In the genomic region with DNA sequence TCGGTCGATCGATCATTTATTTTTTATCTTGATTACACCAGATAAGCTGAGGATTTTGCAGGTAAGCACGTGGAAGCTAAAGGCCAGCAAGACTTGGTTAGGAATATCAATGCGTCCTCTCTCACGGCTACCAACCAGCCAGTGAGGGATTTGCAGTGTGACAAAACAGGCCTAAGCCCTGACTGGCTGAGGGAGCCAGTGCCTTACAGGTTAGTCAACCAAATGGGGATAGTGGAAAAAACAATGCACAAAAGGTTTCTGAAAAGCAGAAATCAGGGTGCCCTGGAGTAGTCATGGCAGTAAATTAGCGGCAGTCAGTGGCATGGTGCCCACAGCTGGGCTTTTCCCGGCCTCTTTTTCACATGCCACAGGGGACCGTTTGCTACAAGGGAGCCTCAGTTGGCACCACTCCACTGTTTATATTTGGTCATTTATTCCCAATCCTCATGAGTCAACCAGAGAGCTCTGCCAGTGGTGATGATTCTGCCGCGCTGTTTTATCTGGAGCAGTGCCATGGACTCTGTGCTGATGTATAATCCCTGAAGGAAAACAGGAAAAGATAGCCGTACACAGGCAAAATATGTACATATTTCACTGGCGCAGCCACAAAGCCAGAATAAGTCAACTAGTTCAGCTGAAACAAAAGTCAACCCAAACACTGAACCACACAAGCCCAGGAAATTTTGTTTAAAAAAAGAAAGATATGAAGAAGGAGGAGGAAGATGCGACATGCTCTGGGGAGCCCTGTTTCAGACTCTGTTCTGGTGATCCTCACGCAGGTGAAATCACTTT, we compare ENCODE assay signal across 1 cellular context.
TF ChIP-seq lines count a peak whose summit lies in the region.

No MANE protein-coding gene starts in this region.

TF ChIP-seq in HEK293, 187 proteins besides CTCF, POLR2A, EP300 and RAD21 (continued from another document and continues in another):
- TF ChIP-seq, protein P1, sequence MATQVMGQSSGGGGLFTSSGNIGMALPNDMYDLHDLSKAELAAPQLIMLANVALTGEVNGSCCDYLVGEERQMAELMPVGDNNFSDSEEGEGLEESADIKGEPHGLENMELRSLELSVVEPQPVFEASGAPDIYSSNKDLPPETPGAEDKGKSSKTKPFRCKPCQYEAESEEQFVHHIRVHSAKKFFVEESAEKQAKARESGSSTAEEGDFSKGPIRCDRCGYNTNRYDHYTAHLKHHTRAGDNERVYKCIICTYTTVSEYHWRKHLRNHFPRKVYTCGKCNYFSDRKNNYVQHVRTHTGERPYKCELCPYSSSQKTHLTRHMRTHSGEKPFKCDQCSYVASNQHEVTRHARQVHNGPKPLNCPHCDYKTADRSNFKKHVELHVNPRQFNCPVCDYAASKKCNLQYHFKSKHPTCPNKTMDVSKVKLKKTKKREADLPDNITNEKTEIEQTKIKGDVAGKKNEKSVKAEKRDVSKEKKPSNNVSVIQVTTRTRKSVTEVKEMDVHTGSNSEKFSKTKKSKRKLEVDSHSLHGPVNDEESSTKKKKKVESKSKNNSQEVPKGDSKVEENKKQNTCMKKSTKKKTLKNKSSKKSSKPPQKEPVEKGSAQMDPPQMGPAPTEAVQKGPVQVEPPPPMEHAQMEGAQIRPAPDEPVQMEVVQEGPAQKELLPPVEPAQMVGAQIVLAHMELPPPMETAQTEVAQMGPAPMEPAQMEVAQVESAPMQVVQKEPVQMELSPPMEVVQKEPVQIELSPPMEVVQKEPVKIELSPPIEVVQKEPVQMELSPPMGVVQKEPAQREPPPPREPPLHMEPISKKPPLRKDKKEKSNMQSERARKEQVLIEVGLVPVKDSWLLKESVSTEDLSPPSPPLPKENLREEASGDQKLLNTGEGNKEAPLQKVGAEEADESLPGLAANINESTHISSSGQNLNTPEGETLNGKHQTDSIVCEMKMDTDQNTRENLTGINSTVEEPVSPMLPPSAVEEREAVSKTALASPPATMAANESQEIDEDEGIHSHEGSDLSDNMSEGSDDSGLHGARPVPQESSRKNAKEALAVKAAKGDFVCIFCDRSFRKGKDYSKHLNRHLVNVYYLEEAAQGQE (tag by site-specific recombination; IDR thresholded peaks at IDR 0.05), result peak; percentile 60; the same call in 1 of the 2 replicates
- no peak for TF ChIP-seq ZFP41 (tag by site-specific recombination; IDR thresholded peaks at IDR 0.05; ENCODE audit: borderline replicate concordance)
- TF ChIP-seq ZNF184 (tag by site-specific recombination; IDR thresholded peaks at IDR 0.05), result peak; percentile 97
- TF ChIP-seq HOXC10 (CRISPR knock-in tag; IDR thresholded peaks at IDR 0.05), result no peak
- no peak for TF ChIP-seq ZNF704 (tag by site-specific recombination; IDR thresholded peaks at IDR 0.05)
- TF ChIP-seq ZNF214 (tag by site-specific recombination; IDR thresholded peaks at IDR 0.05; ENCODE audit: borderline replicate concordance), result 0 out of 2 replicates have a peak, but pooled peaks have one; percentile 57
- TF ChIP-seq SALL2 (tag by site-specific recombination; IDR thresholded peaks at IDR 0.05; ENCODE audit: borderline replicate concordance), result no peak
- peak; percentile 88 for TF ChIP-seq ZNF501 (tag by site-specific recombination; IDR thresholded peaks at IDR 0.05)
- TF ChIP-seq ZBTB44 (tag by site-specific recombination; IDR thresholded peaks at IDR 0.05), result peak; percentile 97
- TF ChIP-seq TRIM28 (IDR thresholded peaks at IDR 0.05; ENCODE audit: borderline replicate concordance, low read length), result no peak; the same call in 1 of the 2 replicates
- peak; percentile 91 for TF ChIP-seq ZIC2 (tag by site-specific recombination; IDR thresholded peaks at IDR 0.05)
- peak; percentile 68 for TF ChIP-seq ZNF2 (tag by site-specific recombination; IDR thresholded peaks at IDR 0.05)
- TF ChIP-seq ZSCAN23 (tag by site-specific recombination; IDR thresholded peaks at IDR 0.05), result peak; percentile 98
- peak; percentile 99 for TF ChIP-seq ZXDB (tag by site-specific recombination; IDR thresholded peaks at IDR 0.05)
- TF ChIP-seq ZNF121 (tag by site-specific recombination; IDR thresholded peaks at IDR 0.05), result no peak
- peak; percentile 82 for TF ChIP-seq SCRT1 (tag by site-specific recombination; IDR thresholded peaks at IDR 0.05; ENCODE audit: borderline replicate concordance)
- TF ChIP-seq OVOL3 (tag by site-specific recombination; IDR thresholded peaks at IDR 0.05), result peak; percentile 97
- TF ChIP-seq, protein P2, sequence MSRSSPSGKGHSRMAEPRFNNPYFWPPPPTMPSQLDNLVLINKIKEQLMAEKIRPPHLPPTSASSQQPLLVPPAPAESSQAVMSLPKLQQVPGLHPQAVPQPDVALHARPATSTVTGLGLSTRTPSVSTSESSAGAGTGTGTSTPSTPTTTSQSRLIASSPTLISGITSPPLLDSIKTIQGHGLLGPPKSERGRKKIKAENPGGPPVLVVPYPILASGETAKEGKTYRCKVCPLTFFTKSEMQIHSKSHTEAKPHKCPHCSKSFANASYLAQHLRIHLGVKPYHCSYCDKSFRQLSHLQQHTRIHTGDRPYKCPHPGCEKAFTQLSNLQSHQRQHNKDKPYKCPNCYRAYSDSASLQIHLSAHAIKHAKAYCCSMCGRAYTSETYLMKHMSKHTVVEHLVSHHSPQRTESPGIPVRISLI (tag by site-specific recombination; IDR thresholded peaks at IDR 0.05), result no peak; the same call in 1 of the 2 replicates
- TF ChIP-seq ZNF660 (tag by site-specific recombination; IDR thresholded peaks at IDR 0.05), result peak; percentile 99
- TF ChIP-seq ZNF292 (tag by site-specific recombination; IDR thresholded peaks at IDR 0.05; ENCODE audit: borderline replicate concordance, low read depth), result no peak
- 0 out of 2 replicates have a peak, but pooled peaks have one; percentile 73 for TF ChIP-seq ZNF792 (tag by site-specific recombination; IDR thresholded peaks at IDR 0.05)
- peak; percentile 90 for TF ChIP-seq ZNF366 (tag by site-specific recombination; conservative IDR thresholded peaks at IDR 0.05)
- no peak for TF ChIP-seq ELK4 (IDR thresholded peaks at IDR 0.05; ENCODE audit: borderline replicate concordance, low read depth, low read length)
- peak; percentile 83 for TF ChIP-seq KLF8 (tag by site-specific recombination; IDR thresholded peaks at IDR 0.05)
- TF ChIP-seq GLI2 (tag by site-specific recombination; IDR thresholded peaks at IDR 0.05; ENCODE audit: borderline replicate concordance, low read depth), result peak; percentile 94
- peak; percentile 88 for TF ChIP-seq SCRT2 (tag by site-specific recombination; IDR thresholded peaks at IDR 0.05)
- no peak for TF ChIP-seq ZNF350 (tag by site-specific recombination; IDR thresholded peaks at IDR 0.05)
- no peak for TF ChIP-seq ZNF473 (tag by site-specific recombination; IDR thresholded peaks at IDR 0.05)
- 0 out of 2 replicates have a peak, but pooled peaks have one; percentile 30 for TF ChIP-seq YY1 (tag by site-specific recombination; IDR thresholded peaks at IDR 0.05)
- TF ChIP-seq FEZF1 (tag by site-specific recombination; IDR thresholded peaks at IDR 0.05), result peak; percentile 100
- peak; percentile 99 for TF ChIP-seq ZNF843 (tag by site-specific recombination; IDR thresholded peaks at IDR 0.05)
- TF ChIP-seq ZNF830 (tag by site-specific recombination; IDR thresholded peaks at IDR 0.05; ENCODE audit: low read depth), result no peak
- TF ChIP-seq ZNF140 (tag by site-specific recombination; IDR thresholded peaks at IDR 0.05), result no peak
- no peak for TF ChIP-seq ZNF157 (tag by site-specific recombination; IDR thresholded peaks at IDR 0.05)
- TF ChIP-seq ZNF747 (tag by site-specific recombination; IDR thresholded peaks at IDR 0.05), result no peak
- TF ChIP-seq ZNF768 (tag by site-specific recombination; IDR thresholded peaks at IDR 0.05), result peak; percentile 88
- peak; percentile 18; the same call in 1 of the 2 replicates for TF ChIP-seq ZBTB10 (tag by site-specific recombination; IDR thresholded peaks at IDR 0.05)
- 0 out of 2 replicates have a peak, but pooled peaks have one; percentile 63 for TF ChIP-seq ZNF600 (tag by site-specific recombination; IDR thresholded peaks at IDR 0.05)
- TF ChIP-seq ZNF146 (tag by site-specific recombination; IDR thresholded peaks at IDR 0.05), result peak; percentile 60; the same call in 1 of the 2 replicates
- no peak for TF ChIP-seq ZBTB49 (tag by site-specific recombination; IDR thresholded peaks at IDR 0.05; ENCODE audit: low read depth)
- TF ChIP-seq HIC1 (tag by site-specific recombination; IDR thresholded peaks at IDR 0.05), result no peak
- peak; percentile 71; the same call in 1 of the 2 replicates for TF ChIP-seq ZNF37A (tag by site-specific recombination; IDR thresholded peaks at IDR 0.05)
- no peak for TF ChIP-seq ZNF670 (tag by site-specific recombination; IDR thresholded peaks at IDR 0.05; ENCODE audit: low read depth)
- TF ChIP-seq MEIS1 (CRISPR knock-in tag; IDR thresholded peaks at IDR 0.05; ENCODE audit: borderline replicate concordance), result 0 out of 2 replicates have a peak, but pooled peaks have one; percentile 53
- no peak for TF ChIP-seq ZNF521 (tag by site-specific recombination; IDR thresholded peaks at IDR 0.05)
- no peak for TF ChIP-seq YY2 (tag by site-specific recombination; IDR thresholded peaks at IDR 0.05)
- no peak for TF ChIP-seq ZNF174 (tag by site-specific recombination; IDR thresholded peaks at IDR 0.05)
